ENCODE assay signal across 8 cellular contexts in genomic region chr14:99575043-99576023, GRCh38. TPM values are rescaled to one million over a fixed set of nuclear protein-coding genes. Genes with fewer than 3 reads are reported as not detected.
DNase-seq lines count a peak whose midpoint lies in the region; ATAC-seq, FAIRE-seq and TF ChIP-seq lines count a peak whose summit lies in the region.

No MANE protein-coding gene starts in this region.

- WGBS in K562 (ENCODE audit: insufficient coverage, low coverage, missing lambda C conversion rate), result 67% methylated on average over 7 of the region's 22 CpGs
- WGBS in mesodermal cell (ENCODE audit: insufficient coverage in 2 of 2), 2 experiments, result 83 to 86% methylated on average over 15 of the region's 22 CpGs

- no peaks in the 10 kb centered on the region for H3K9me1 ChIP-seq in K562 (ENCODE audit: control insufficient read depth, insufficient read depth, low read length)

- H3K36me3 ChIP-seq in HUES6 (ENCODE audit: control insufficient read depth, insufficient read depth, low read length), result no peaks in the 10 kb centered on the region
- H3K36me3 ChIP-seq in K562 (ENCODE audit: control insufficient read depth, insufficient read depth, low read length), result no peaks in the 10 kb centered on the region
- no peaks in the 10 kb centered on the region for H3K36me3 ChIP-seq in mesodermal cell (ENCODE audit: control insufficient read depth, insufficient read depth, low read length)

- no peak for TF ChIP-seq RAD21 in K562 (CRISPR knock-in tag; conservative IDR thresholded peaks at IDR 0.05 in 1 of 2, IDR thresholded peaks at IDR 0.05 in 1 of 2)

- no peak for TF ChIP-seq EP300 in K562 (IDR thresholded peaks at IDR 0.05; ENCODE audit: low read length)

- H3K4me1 ChIP-seq in HUES6 (ENCODE audit: control insufficient read depth, insufficient read depth, low read length) (peaks cover 82% of the 10 kb centered on the region), K562 (replicated peaks in 1 of 2; ENCODE audit: control insufficient read depth in 2 of 2, insufficient read depth in 2 of 2, low read length in 2 of 2) (peaks cover 15 to 72% of the 10 kb centered on the region in 2 experiments), mesodermal cell (ENCODE audit: control insufficient read depth, insufficient read depth, low read length, poor library complexity, severe bottlenecking) (peaks cover 74% of the 10 kb centered on the region)

- in situ Hi-C loops in K562 (cut with MboI), result no loop called here

- intact Hi-C loops in K562 (cut with micrococcal nuclease), result no loop called here

- H3K27me3 ChIP-seq in HUES6 (ENCODE audit: control insufficient read depth, insufficient read depth, low read length), result no peaks in the 10 kb centered on the region
- no peaks in the 10 kb centered on the region for H3K27me3 ChIP-seq in K562 (ENCODE audit: control insufficient read depth in 2 of 2, insufficient read depth in 2 of 2, low read length in 2 of 2)

- DNase-seq in AG09319 (ENCODE audit: extremely low read depth, low read depth), result no peak
- DNase-seq in K562 (ENCODE audit: extremely low read depth in 1 of 4, low spot score in 3 of 4), result peak; percentile 17 to 37 (median 28)
- no peak for DNase-seq in NOMO-1 treated with dmso at 0.1 percent for 144 hours (lab: John Stamatoyannopoulos, UW; ENCODE audit: unreplicated experiment)
- no peak for DNase-seq in hippocampal formation (lab: John Stamatoyannopoulos, UW)

- no peak for TF ChIP-seq POLR2A in K562 (conservative IDR thresholded peaks at IDR 0.05)

- no peaks in the 10 kb centered on the region for H3K9me3 ChIP-seq in HUES6 (ENCODE audit: control insufficient read depth, insufficient read depth, low read depth, low read length)
- H3K9me3 ChIP-seq in K562 (replicated peaks; ENCODE audit: control insufficient read depth, insufficient read depth, low read depth, low read length), result no peaks in the 10 kb centered on the region
- H3K9me3 ChIP-seq in mesodermal cell (ENCODE audit: control insufficient read depth, low read length), result no peaks in the 10 kb centered on the region

- POLR2A ChIA-PET in K562 (lab: Yijun Ruan, JAX), result interaction anchor here (0.6 to 1.3 kb wide), 3 partner anchors 47 to 97 kb away, joined by 3 to 4 read pairs (median 3); no protein-coding TSS in a partner anchor

- no peak for FAIRE-seq in K562 (lab: Jason Lieb, UNC)

- CTCF ChIA-PET in K562 (lab: Yijun Ruan, JAX; ENCODE audit: low intra/inter-chr PET ratio), result no interaction called here

- BruUV-seq in K562 (replicated peaks; lab: Mats Ljungman, UMichigan), result no TSS peak

- H3K79me2 ChIP-seq in K562 (ENCODE audit: control insufficient read depth, insufficient read depth, low read length), result no peaks in the 10 kb centered on the region

- peaks cover 48% of the 10 kb centered on the region for H4K20me1 ChIP-seq in K562 (replicated peaks; ENCODE audit: control insufficient read depth, insufficient read depth, low read length)

- H3K9ac ChIP-seq in HUES6 (ENCODE audit: low read length) (peak overlapping the region; percentile 11), K562 (ENCODE audit: insufficient read depth in 1 of 2, low read depth in 2 of 2, low read length in 2 of 2) (no peak overlapping the region)

- TF ChIP-seq CTCF in AG09319 (IDR thresholded peaks at IDR 0.05; ENCODE audit: low read depth, low read length) (peak; percentile 6), K562 (IDR thresholded peaks at IDR 0.05 in 2 of 3, conservative IDR thresholded peaks at IDR 0.05 in 1 of 3; ENCODE audit: insufficient read depth in 2 of 3, low read depth in 1 of 3, low read length in 3 of 3) (peak in 2 of 3 experiments; percentile 26 to 36; a peak in 3 of 6 replicates)

- H3K27ac ChIP-seq in HUES6 (ENCODE audit: low read depth, low read length), result no peak overlapping the region
- no peak overlapping the region for H3K27ac ChIP-seq in K562 (ENCODE audit: extremely low read depth, low read depth, low read length)
- peak overlapping the region; percentile 92 for H3K27ac ChIP-seq in mesodermal cell (ENCODE audit: low read depth, low read length, severe bottlenecking)

- ATAC-seq in K562 (peak; percentile 28), GM19351 (IDR thresholded peaks at IDR 0.05; ENCODE audit: unreplicated experiment) (no peak), GM21576 (IDR thresholded peaks at IDR 0.05; ENCODE audit: unreplicated experiment) (no peak)

- peak overlapping the region; percentile 6; the same call in 1 of the 2 replicates for H3K4me3 ChIP-seq in HUES6 (ENCODE audit: low read depth, low read length)
- no peak overlapping the region for H3K4me3 ChIP-seq in K562
- H3K4me3 ChIP-seq in mesodermal cell (ENCODE audit: extremely low read depth, insufficient read depth, low read length, poor library complexity, severe bottlenecking), result no peak overlapping the region

- H3K4me2 ChIP-seq in K562 (ENCODE audit: insufficient read depth, low read length), result no peak overlapping the region

- H2AFZ ChIP-seq in K562 (ENCODE audit: low read depth, low read length), result no peak overlapping the region

TF ChIP-seq in K562, 482 proteins besides CTCF, POLR2A, EP300 and RAD21:
- peak; percentile 25; the same call in 1 of the 2 replicates for TF ChIP-seq L3MBTL2 (IDR thresholded peaks at IDR 0.05)
- TF ChIP-seq MAFF (IDR thresholded peaks at IDR 0.05; ENCODE audit: low read length), result no peak

RNA-seq across cellular contexts. Expression of gene CCDC85C, which starts 28.7 kb away (rescaled TPM):
- total RNA-seq in K562 (2011; cell fraction: chromatin; rRNA removed; ENCODE audit: low replicate concordance), result 5.9 and 10.4 TPM in 2 replicates
- total RNA-seq in K562 (2011; cell fraction: nucleolus; rRNA removed), result 5.2 and 5.5 TPM in 2 replicates
- 5.1 and 5.3 TPM in 2 replicates for total RNA-seq in K562 (2011; cell fraction: nucleoplasm; rRNA removed)
- total RNA-seq in K562 (2014; rRNA removed), result 6.3 and 13.5 TPM in 2 replicates
- total RNA-seq in K562 (2014; rRNA removed; fragmentation: Illumina TruSeq; extraction: Trizol), result 3.7 and 5.2 TPM in 2 replicates
- total RNA-seq in K562 (2015; rRNA removed; fragmentation: Illumina TruSeq; extraction: Trizol), result 7.0 and 7.2 TPM in 2 replicates
- total RNA-seq in K562 (2021), result 22.0 and 22.7 TPM in 2 replicates
- polyA plus RNA-seq in K562 (2011; rRNA removed), result 4.2 and 5.4 TPM in 2 replicates
- 4.8 and 12.5 TPM in 2 replicates for polyA plus RNA-seq in K562 (2011; cell fraction: cytosol; rRNA removed)
- 5.2 and 10.5 TPM in 2 replicates for polyA plus RNA-seq in K562 (2011; cell fraction: nucleus; rRNA removed)
- 7.1 and 9.7 TPM in 2 replicates for polyA plus RNA-seq in K562 (2012)
- 6.8 and 12.3 TPM in 2 replicates for polyA plus RNA-seq in K562 (2014; fragmentation: Illumina TruSeq; extraction: Trizol)
- under 1 TPM; 0.18 to 0.27 TPM for polyA plus RNA-seq in K562 (2014; fragmentation: Nextera tagmentation; extraction: Ambion mirVana)
- 7.2 and 9.7 TPM in 2 replicates for polyA plus RNA-seq in K562 (2014; rRNA removed)
- polyA minus RNA-seq in K562 (2011; rRNA and poly(A)+ RNA removed), result 4.5 and 5.3 TPM in 2 replicates
- 13.7 TPM in 2 replicates for polyA minus RNA-seq in K562 (2011; cell fraction: cytosol; rRNA and poly(A)+ RNA removed)
- polyA minus RNA-seq in K562 (2011; cell fraction: nucleus; rRNA and poly(A)+ RNA removed), result 1.8 and 3.0 TPM in 2 replicates
- polyA plus RNA-seq in mesodermal cell (2013, experiment 1 of 2), result 16.8 TPM
- polyA plus RNA-seq in mesodermal cell (2013, experiment 2 of 2), result 17.4 TPM

Comparison
In these comparisons a context has a peak if more than half of its experiments do, and no peak if none do; other contexts are left out.
1. DNase-seq: peak in K562 (4 of 4); none in AG09319 (single experiment), NOMO-1 treated with dmso at 0.1 percent for 144 hours (single experiment) and hippocampal formation (0 of 2).